In the genomic region with DNA sequence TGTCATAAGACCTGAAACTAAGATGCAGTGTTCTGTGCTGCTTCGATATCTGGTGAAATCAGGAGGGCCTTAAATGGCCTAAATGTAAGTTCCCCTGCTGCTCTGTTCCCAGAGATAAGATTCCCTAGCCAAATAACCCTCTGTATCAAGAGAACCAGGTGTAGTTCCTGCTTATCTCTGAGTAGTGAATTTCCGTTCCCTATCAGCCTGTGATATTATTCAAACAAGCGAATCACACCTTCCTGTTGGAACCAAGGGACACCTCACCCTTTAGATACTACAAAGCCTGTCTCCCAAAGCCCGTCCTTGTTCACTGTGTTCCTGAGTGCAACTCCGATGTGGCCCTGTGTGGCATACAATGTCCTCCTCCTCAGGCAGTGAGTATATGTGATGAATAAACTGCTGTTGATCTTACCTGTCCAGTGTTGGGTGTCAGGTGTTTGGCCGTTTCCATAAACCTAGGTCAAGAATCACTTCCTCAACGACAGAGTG, we compare ENCODE assay signal across 1 cellular context.
TF ChIP-seq lines count a peak whose summit lies in the region.

No MANE protein-coding gene starts in this region.

TF ChIP-seq in K562, 482 proteins besides CTCF, POLR2A, EP300 and RAD21 (continued from another document and continues in another):
- TF ChIP-seq, protein P1, sequence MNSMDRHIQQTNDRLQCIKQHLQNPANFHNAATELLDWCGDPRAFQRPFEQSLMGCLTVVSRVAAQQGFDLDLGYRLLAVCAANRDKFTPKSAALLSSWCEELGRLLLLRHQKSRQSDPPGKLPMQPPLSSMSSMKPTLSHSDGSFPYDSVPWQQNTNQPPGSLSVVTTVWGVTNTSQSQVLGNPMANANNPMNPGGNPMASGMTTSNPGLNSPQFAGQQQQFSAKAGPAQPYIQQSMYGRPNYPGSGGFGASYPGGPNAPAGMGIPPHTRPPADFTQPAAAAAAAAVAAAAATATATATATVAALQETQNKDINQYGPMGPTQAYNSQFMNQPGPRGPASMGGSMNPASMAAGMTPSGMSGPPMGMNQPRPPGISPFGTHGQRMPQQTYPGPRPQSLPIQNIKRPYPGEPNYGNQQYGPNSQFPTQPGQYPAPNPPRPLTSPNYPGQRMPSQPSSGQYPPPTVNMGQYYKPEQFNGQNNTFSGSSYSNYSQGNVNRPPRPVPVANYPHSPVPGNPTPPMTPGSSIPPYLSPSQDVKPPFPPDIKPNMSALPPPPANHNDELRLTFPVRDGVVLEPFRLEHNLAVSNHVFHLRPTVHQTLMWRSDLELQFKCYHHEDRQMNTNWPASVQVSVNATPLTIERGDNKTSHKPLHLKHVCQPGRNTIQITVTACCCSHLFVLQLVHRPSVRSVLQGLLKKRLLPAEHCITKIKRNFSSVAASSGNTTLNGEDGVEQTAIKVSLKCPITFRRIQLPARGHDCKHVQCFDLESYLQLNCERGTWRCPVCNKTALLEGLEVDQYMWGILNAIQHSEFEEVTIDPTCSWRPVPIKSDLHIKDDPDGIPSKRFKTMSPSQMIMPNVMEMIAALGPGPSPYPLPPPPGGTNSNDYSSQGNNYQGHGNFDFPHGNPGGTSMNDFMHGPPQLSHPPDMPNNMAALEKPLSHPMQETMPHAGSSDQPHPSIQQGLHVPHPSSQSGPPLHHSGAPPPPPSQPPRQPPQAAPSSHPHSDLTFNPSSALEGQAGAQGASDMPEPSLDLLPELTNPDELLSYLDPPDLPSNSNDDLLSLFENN (IDR thresholded peaks at IDR 0.05; ENCODE audit: low read depth in 2 of 2, low read length in 2 of 2): peak in 1 of 2 experiments; percentile 91; a peak in 2 of 4 replicates
- TF ChIP-seq SIN3A (IDR thresholded peaks at IDR 0.05; ENCODE audit: borderline replicate concordance in 2 of 2, control insufficient read depth in 1 of 2, low read depth in 2 of 2, low read length in 2 of 2): no peak
- TF ChIP-seq CBFA2T2 (conservative IDR thresholded peaks at IDR 0.05): peak; percentile 98
- TF ChIP-seq ETV1 (tag; conservative IDR thresholded peaks at IDR 0.05; ENCODE audit: low read depth): peak; percentile 85
- no peak for TF ChIP-seq ZNF3 (CRISPR knock-in tag; IDR thresholded peaks at IDR 0.05)
- no peak for TF ChIP-seq SMC3 (conservative IDR thresholded peaks at IDR 0.05; ENCODE audit: insufficient read depth, low read depth, low read length)
- TF ChIP-seq, protein P2, sequence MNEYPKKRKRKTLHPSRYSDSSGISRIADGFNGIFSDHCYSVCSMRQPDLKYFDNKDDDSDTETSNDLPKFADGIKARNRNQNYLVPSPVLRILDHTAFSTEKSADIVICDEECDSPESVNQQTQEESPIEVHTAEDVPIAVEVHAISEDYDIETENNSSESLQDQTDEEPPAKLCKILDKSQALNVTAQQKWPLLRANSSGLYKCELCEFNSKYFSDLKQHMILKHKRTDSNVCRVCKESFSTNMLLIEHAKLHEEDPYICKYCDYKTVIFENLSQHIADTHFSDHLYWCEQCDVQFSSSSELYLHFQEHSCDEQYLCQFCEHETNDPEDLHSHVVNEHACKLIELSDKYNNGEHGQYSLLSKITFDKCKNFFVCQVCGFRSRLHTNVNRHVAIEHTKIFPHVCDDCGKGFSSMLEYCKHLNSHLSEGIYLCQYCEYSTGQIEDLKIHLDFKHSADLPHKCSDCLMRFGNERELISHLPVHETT (CRISPR knock-in tag; conservative IDR thresholded peaks at IDR 0.05 in 1 of 2, IDR thresholded peaks at IDR 0.05 in 1 of 2): no peak
- TF ChIP-seq GATA2 (CRISPR knock-in tag; IDR thresholded peaks at IDR 0.05): peak; percentile 80
- peak; percentile 96 for TF ChIP-seq SOX6 (IDR thresholded peaks at IDR 0.05)
- no peak for TF ChIP-seq FUS (optimal IDR thresholded peaks at IDR 0.05; ENCODE audit: low read depth, low read length)
- TF ChIP-seq, protein P3, sequence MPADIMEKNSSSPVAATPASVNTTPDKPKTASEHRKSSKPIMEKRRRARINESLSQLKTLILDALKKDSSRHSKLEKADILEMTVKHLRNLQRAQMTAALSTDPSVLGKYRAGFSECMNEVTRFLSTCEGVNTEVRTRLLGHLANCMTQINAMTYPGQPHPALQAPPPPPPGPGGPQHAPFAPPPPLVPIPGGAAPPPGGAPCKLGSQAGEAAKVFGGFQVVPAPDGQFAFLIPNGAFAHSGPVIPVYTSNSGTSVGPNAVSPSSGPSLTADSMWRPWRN (IDR thresholded peaks at IDR 0.05; ENCODE audit: low read depth): peak; percentile 85
- TF ChIP-seq, protein P4, sequence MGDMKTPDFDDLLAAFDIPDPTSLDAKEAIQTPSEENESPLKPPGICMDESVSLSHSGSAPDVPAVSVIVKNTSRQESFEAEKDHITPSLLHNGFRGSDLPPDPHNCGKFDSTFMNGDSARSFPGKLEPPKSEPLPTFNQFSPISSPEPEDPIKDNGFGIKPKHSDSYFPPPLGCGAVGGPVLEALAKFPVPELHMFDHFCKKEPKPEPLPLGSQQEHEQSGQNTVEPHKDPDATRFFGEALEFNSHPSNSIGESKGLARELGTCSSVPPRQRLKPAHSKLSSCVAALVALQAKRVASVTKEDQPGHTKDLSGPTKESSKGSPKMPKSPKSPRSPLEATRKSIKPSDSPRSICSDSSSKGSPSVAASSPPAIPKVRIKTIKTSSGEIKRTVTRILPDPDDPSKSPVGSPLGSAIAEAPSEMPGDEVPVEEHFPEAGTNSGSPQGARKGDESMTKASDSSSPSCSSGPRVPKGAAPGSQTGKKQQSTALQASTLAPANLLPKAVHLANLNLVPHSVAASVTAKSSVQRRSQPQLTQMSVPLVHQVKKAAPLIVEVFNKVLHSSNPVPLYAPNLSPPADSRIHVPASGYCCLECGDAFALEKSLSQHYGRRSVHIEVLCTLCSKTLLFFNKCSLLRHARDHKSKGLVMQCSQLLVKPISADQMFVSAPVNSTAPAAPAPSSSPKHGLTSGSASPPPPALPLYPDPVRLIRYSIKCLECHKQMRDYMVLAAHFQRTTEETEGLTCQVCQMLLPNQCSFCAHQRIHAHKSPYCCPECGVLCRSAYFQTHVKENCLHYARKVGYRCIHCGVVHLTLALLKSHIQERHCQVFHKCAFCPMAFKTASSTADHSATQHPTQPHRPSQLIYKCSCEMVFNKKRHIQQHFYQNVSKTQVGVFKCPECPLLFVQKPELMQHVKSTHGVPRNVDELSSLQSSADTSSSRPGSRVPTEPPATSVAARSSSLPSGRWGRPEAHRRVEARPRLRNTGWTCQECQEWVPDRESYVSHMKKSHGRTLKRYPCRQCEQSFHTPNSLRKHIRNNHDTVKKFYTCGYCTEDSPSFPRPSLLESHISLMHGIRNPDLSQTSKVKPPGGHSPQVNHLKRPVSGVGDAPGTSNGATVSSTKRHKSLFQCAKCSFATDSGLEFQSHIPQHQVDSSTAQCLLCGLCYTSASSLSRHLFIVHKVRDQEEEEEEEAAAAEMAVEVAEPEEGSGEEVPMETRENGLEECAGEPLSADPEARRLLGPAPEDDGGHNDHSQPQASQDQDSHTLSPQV (IDR thresholded peaks at IDR 0.05): no peak; the same call in 1 of the 2 replicates
- TF ChIP-seq MYBL2 (IDR thresholded peaks at IDR 0.05; ENCODE audit: low read depth): peak; percentile 90
- no peak for TF ChIP-seq MYBL2 (CRISPR knock-in tag; IDR thresholded peaks at IDR 0.05; ENCODE audit: borderline replicate concordance)
- peak; percentile 82 for TF ChIP-seq NFATC3 (IDR thresholded peaks at IDR 0.05)
- no peak for TF ChIP-seq ZNF165 (CRISPR knock-in tag; IDR thresholded peaks at IDR 0.05; ENCODE audit: borderline replicate concordance)
- TF ChIP-seq, protein P5, sequence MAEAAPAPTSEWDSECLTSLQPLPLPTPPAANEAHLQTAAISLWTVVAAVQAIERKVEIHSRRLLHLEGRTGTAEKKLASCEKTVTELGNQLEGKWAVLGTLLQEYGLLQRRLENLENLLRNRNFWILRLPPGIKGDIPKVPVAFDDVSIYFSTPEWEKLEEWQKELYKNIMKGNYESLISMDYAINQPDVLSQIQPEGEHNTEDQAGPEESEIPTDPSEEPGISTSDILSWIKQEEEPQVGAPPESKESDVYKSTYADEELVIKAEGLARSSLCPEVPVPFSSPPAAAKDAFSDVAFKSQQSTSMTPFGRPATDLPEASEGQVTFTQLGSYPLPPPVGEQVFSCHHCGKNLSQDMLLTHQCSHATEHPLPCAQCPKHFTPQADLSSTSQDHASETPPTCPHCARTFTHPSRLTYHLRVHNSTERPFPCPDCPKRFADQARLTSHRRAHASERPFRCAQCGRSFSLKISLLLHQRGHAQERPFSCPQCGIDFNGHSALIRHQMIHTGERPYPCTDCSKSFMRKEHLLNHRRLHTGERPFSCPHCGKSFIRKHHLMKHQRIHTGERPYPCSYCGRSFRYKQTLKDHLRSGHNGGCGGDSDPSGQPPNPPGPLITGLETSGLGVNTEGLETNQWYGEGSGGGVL (CRISPR knock-in tag; IDR thresholded peaks at IDR 0.05): no peak
- TF ChIP-seq CBX5 (IDR thresholded peaks at IDR 0.05; ENCODE audit: borderline replicate concordance, low read depth): no peak
- TF ChIP-seq ELF1 (tag; IDR thresholded peaks at IDR 0.05): peak; percentile 45; the same call in 1 of the 2 replicates
- TF ChIP-seq NR2C2 (CRISPR knock-in tag; IDR thresholded peaks at IDR 0.05): no peak
- TF ChIP-seq NR2C2 (tag; IDR thresholded peaks at IDR 0.05): peak; percentile 21; the same call in 1 of the 2 replicates
- no peak for TF ChIP-seq ZKSCAN3 (CRISPR knock-in tag; IDR thresholded peaks at IDR 0.05)
- peak; percentile 99 for TF ChIP-seq TEAD4 (IDR thresholded peaks at IDR 0.05; ENCODE audit: low read length)
- TF ChIP-seq TEAD4 (CRISPR knock-in tag; IDR thresholded peaks at IDR 0.05; ENCODE audit: borderline replicate concordance): no peak
- peak; percentile 52; the same call in 1 of the 2 replicates for TF ChIP-seq GATAD2A (IDR thresholded peaks at IDR 0.05)
- no peak for TF ChIP-seq MAFK (IDR thresholded peaks at IDR 0.05; ENCODE audit: low read length)
- TF ChIP-seq, protein P6, sequence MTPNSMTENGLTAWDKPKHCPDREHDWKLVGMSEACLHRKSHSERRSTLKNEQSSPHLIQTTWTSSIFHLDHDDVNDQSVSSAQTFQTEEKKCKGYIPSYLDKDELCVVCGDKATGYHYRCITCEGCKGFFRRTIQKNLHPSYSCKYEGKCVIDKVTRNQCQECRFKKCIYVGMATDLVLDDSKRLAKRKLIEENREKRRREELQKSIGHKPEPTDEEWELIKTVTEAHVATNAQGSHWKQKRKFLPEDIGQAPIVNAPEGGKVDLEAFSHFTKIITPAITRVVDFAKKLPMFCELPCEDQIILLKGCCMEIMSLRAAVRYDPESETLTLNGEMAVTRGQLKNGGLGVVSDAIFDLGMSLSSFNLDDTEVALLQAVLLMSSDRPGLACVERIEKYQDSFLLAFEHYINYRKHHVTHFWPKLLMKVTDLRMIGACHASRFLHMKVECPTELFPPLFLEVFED (CRISPR knock-in tag; conservative IDR thresholded peaks at IDR 0.05): no peak
- no peak for TF ChIP-seq ZNF133 (CRISPR knock-in tag; IDR thresholded peaks at IDR 0.05)
- no peak for TF ChIP-seq RB1 (IDR thresholded peaks at IDR 0.05; ENCODE audit: low read depth)
- TF ChIP-seq MECOM (CRISPR knock-in tag; IDR thresholded peaks at IDR 0.05): no peak
- TF ChIP-seq PTRF (tag; IDR thresholded peaks at IDR 0.05): no peak
- TF ChIP-seq, protein P7, sequence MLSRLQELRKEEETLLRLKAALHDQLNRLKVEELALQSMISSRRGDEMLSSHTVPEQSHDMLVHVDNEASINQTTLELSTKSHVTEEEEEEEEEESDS (CRISPR knock-in tag; IDR thresholded peaks at IDR 0.05): no peak
- TF ChIP-seq, protein P8, sequence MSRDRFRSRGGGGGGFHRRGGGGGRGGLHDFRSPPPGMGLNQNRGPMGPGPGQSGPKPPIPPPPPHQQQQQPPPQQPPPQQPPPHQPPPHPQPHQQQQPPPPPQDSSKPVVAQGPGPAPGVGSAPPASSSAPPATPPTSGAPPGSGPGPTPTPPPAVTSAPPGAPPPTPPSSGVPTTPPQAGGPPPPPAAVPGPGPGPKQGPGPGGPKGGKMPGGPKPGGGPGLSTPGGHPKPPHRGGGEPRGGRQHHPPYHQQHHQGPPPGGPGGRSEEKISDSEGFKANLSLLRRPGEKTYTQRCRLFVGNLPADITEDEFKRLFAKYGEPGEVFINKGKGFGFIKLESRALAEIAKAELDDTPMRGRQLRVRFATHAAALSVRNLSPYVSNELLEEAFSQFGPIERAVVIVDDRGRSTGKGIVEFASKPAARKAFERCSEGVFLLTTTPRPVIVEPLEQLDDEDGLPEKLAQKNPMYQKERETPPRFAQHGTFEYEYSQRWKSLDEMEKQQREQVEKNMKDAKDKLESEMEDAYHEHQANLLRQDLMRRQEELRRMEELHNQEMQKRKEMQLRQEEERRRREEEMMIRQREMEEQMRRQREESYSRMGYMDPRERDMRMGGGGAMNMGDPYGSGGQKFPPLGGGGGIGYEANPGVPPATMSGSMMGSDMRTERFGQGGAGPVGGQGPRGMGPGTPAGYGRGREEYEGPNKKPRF (IDR thresholded peaks at IDR 0.05; ENCODE audit: low read depth, low read length): no peak
- no peak for TF ChIP-seq CHD2 (IDR thresholded peaks at IDR 0.05; ENCODE audit: low read depth, low read length)
- TF ChIP-seq, protein P9, sequence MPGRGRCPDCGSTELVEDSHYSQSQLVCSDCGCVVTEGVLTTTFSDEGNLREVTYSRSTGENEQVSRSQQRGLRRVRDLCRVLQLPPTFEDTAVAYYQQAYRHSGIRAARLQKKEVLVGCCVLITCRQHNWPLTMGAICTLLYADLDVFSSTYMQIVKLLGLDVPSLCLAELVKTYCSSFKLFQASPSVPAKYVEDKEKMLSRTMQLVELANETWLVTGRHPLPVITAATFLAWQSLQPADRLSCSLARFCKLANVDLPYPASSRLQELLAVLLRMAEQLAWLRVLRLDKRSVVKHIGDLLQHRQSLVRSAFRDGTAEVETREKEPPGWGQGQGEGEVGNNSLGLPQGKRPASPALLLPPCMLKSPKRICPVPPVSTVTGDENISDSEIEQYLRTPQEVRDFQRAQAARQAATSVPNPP (IDR thresholded peaks at IDR 0.05; ENCODE audit: borderline replicate concordance, insufficient read depth, insufficient read length): no peak
- TF ChIP-seq, protein P10, sequence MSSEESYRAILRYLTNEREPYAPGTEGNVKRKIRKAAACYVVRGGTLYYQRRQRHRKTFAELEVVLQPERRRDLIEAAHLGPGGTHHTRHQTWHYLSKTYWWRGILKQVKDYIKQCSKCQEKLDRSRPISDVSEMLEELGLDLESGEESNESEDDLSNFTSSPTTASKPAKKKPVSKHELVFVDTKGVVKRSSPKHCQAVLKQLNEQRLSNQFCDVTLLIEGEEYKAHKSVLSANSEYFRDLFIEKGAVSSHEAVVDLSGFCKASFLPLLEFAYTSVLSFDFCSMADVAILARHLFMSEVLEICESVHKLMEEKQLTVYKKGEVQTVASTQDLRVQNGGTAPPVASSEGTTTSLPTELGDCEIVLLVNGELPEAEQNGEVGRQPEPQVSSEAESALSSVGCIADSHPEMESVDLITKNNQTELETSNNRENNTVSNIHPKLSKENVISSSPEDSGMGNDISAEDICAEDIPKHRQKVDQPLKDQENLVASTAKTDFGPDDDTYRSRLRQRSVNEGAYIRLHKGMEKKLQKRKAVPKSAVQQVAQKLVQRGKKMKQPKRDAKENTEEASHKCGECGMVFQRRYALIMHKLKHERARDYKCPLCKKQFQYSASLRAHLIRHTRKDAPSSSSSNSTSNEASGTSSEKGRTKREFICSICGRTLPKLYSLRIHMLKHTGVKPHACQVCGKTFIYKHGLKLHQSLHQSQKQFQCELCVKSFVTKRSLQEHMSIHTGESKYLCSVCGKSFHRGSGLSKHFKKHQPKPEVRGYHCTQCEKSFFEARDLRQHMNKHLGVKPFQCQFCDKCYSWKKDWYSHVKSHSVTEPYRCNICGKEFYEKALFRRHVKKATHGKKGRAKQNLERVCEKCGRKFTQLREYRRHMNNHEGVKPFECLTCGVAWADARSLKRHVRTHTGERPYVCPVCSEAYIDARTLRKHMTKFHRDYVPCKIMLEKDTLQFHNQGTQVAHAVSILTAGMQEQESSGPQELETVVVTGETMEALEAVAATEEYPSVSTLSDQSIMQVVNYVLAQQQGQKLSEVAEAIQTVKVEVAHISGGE (CRISPR knock-in tag; IDR thresholded peaks at IDR 0.05): peak in 1 of 3 experiments; percentile 34; a peak in 1 of 6 replicates
- no peak for TF ChIP-seq HDAC6 (IDR thresholded peaks at IDR 0.05; ENCODE audit: low read depth, low read length)
